Comparison of ENCODE assay signal across 8 cellular contexts in genomic region chr9:127968046-127968445, GRCh38. TPM values are rescaled to one million over a fixed set of nuclear protein-coding genes. Genes with fewer than 3 reads are reported as not detected.
A peak's percentile ranks its signal among the peaks of the same experiment; 100 is the strongest.
DNase-seq lines count a peak whose midpoint lies in the region; ATAC-seq and TF ChIP-seq lines count a peak whose summit lies in the region.

No MANE protein-coding gene starts in this region.

- H3K36me3 ChIP-seq in left ventricle myocardium inferior (no peaks in the 10 kb centered on the region), lower lobe of right lung (no peaks in the 10 kb centered on the region)

- no peak for TF ChIP-seq POLR2A in GM18505 (IDR thresholded peaks at IDR 0.05; ENCODE audit: borderline replicate concordance, extremely low read depth, insufficient read depth, insufficient read length)

- H3K4me3 Mint-ChIP-seq in activated naive CD8-positive, alpha-beta T cell, result peak overlapping the region; percentile 75

- H3K4me1 Mint-ChIP-seq in activated naive CD8-positive, alpha-beta T cell (ENCODE audit: low read depth), result peaks cover 98% of the 10 kb centered on the region

- H3K27ac ChIP-seq in left ventricle myocardium inferior (replicated peaks) (peak overlapping the region; percentile 95), lower lobe of right lung (peak overlapping the region; percentile 34)

- H3K27ac Mint-ChIP-seq in activated naive CD8-positive, alpha-beta T cell, result peak overlapping the region; percentile 98

- H3K4me3 ChIP-seq in left ventricle myocardium inferior (no peak overlapping the region), lower lobe of right lung (no peak overlapping the region)

- ATAC-seq in Right ventricle myocardium superior (ENCODE audit: poor library complexity), result no peak
- peak in 1 of 2 donors; percentile 25 for ATAC-seq in lower lobe of right lung
- no peak for ATAC-seq in HG02678 (IDR thresholded peaks at IDR 0.05; ENCODE audit: unreplicated experiment)
- ATAC-seq in GM18505 (IDR thresholded peaks at IDR 0.05; ENCODE audit: unreplicated experiment), result no peak
- no peak for ATAC-seq in GM19395 (IDR thresholded peaks at IDR 0.05; ENCODE audit: unreplicated experiment)

- H3K4me1 ChIP-seq in left ventricle myocardium inferior, result peaks cover 100% of the 10 kb centered on the region
- H3K4me1 ChIP-seq in lower lobe of right lung, result peaks cover 97% of the 10 kb centered on the region

- H3K36me3 Mint-ChIP-seq in activated naive CD8-positive, alpha-beta T cell, result peaks cover 2% of the 10 kb centered on the region

- TF ChIP-seq CTCF in left ventricle myocardium inferior (IDR thresholded peaks at IDR 0.05; ENCODE audit: borderline replicate concordance) (no peak), lower lobe of right lung (IDR thresholded peaks at IDR 0.05) (no peak)

- DNase-seq in left ventricle myocardium inferior (peak; percentile 13), Right ventricle myocardium superior (no peak), lower lobe of right lung (no peak), ureter (ENCODE audit: low spot score) (peak; percentile 79)

- H3K27me3 Mint-ChIP-seq in activated naive CD8-positive, alpha-beta T cell, result no peaks in the 10 kb centered on the region

- no peaks in the 10 kb centered on the region for H3K9me3 Mint-ChIP-seq in activated naive CD8-positive, alpha-beta T cell (ENCODE audit: low read depth)

- intact Hi-C loops in left ventricle myocardium inferior (cut with micrococcal nuclease) (no loop called here), Right ventricle myocardium superior (cut with DNase I) (no loop called here), lower lobe of right lung (cut with DNase I) (no loop called here)

- H3K27me3 ChIP-seq in left ventricle myocardium inferior (ENCODE audit: low read depth) (no peaks in the 10 kb centered on the region), lower lobe of right lung (ENCODE audit: low read depth) (no peaks in the 10 kb centered on the region)

- H3K9me3 ChIP-seq in left ventricle myocardium inferior (replicated peaks) (no peaks in the 10 kb centered on the region), lower lobe of right lung (no peaks in the 10 kb centered on the region)

RNA-seq across cellular contexts. Expression of gene EEIG1, which starts 12.7 kb away (rescaled TPM):
- total RNA-seq in left ventricle myocardium inferior, result 20.7 TPM
- 21.8 TPM for total RNA-seq in Right ventricle myocardium superior
- 36.0 TPM for total RNA-seq in lower lobe of right lung
- 99.6 TPM for total RNA-seq in ureter

RNA-seq across cellular contexts. Expression of gene DPM2, which starts 30.4 kb away (rescaled TPM):
- total RNA-seq in left ventricle myocardium inferior (14.0 TPM), Right ventricle myocardium superior (9.9 TPM), lower lobe of right lung (33.7 TPM), ureter (41.1 TPM)

RNA-seq across cellular contexts. Expression of gene PIP5KL1, which starts 37.5 kb away (rescaled TPM):
- 0.85 TPM for total RNA-seq in left ventricle myocardium inferior
- total RNA-seq in Right ventricle myocardium superior, result 0.48 TPM
- total RNA-seq in lower lobe of right lung, result 11.5 TPM
- 3.3 TPM for total RNA-seq in ureter

RNA-seq across cellular contexts. Expression of gene ST6GALNAC4, which starts 51.2 kb away (rescaled TPM):
- total RNA-seq in left ventricle myocardium inferior (31.3 TPM), Right ventricle myocardium superior (18.1 TPM), lower lobe of right lung (45.6 TPM), ureter (25.8 TPM)

Comparison
In these comparisons a context has a peak if more than half of its experiments do, and no peak if none do; other contexts are left out.
1. DNase-seq: peak in left ventricle myocardium inferior (single experiment) and ureter (single experiment); none in Right ventricle myocardium superior (single experiment) and lower lobe of right lung (single experiment).